Comparison of ENCODE assay signal across 14 cellular contexts in genomic region chr10:131946321-131946751, GRCh38. TPM values are rescaled to one million over a fixed set of nuclear protein-coding genes. Genes with fewer than 3 reads are reported as not detected.
DNase-seq lines count a peak whose midpoint lies in the region; ATAC-seq, FAIRE-seq and TF ChIP-seq lines count a peak whose summit lies in the region.
"Had no signal": no experiment of that assay in that cellular context is flagged by ENCODE, and none has a peak within 500 bp of the region (broad histone marks: within the 10 kb centered on the region; RNA-seq: fewer than 3 reads in every experiment).

No MANE protein-coding gene starts in this region.

- H3K27me3 Mint-ChIP-seq in astrocyte (ENCODE audit: low read depth, unreplicated experiment), result no peaks in the 10 kb centered on the region
- no peaks in the 10 kb centered on the region for H3K27me3 Mint-ChIP-seq in natural killer cell (ENCODE audit: low read depth in 2 of 2)
- H3K27me3 Mint-ChIP-seq: activated CD4-positive, alpha-beta memory T cell treated with anti-CD3 and anti-CD28 coated beads, Interleukin-2, amount 10 ng/mL, durations not matched to agents 7 days and 5 days had no signal

- H3K27ac ChIP-seq in astrocyte (ENCODE audit: low read depth, low read length), result peak overlapping the region; percentile 89
- H3K27ac ChIP-seq in keratinocyte (ENCODE audit: control insufficient read depth, insufficient read depth, low read length), result peak overlapping the region; percentile 19
- H3K27ac ChIP-seq in HepG2 (ENCODE audit: extremely low read length, insufficient read depth, low read length), result no peak overlapping the region
- H3K27ac ChIP-seq: hepatocyte, testis had no signal

- peaks cover 0 to 6% of the 10 kb centered on the region in 2 donors for H3K36me3 Mint-ChIP-seq in activated naive CD4-positive, alpha-beta T cell treated with anti-CD3 and anti-CD28 coated beads, Interleukin-2, amount 50 U/mL, for 72 hours
- H3K36me3 Mint-ChIP-seq in astrocyte (ENCODE audit: low read depth, unreplicated experiment) (peaks cover 32% of the 10 kb centered on the region), natural killer cell (peaks cover 12% of the 10 kb centered on the region)

- FAIRE-seq in astrocyte (lab: Jason Lieb, UNC) (peak; percentile 70), keratinocyte (lab: Jason Lieb, UNC) (peak; percentile 34), urothelium cell line (lab: Jason Lieb, UNC) (peak; percentile 9), HepG2 (lab: Jason Lieb, UNC) (no peak)
- FAIRE-seq: A204.1 had no signal

- H3K4me1 Mint-ChIP-seq in astrocyte (ENCODE audit: low read depth, unreplicated experiment), result peaks cover 35% of the 10 kb centered on the region
- H3K4me1 Mint-ChIP-seq in natural killer cell, result peaks cover 8 to 10% of the 10 kb centered on the region in 2 donors

- no peak for TF ChIP-seq CTCF in astrocyte (IDR thresholded peaks at IDR 0.05; ENCODE audit: insufficient read depth, low read depth, low read length)
- TF ChIP-seq CTCF in keratinocyte (optimal IDR thresholded peaks at IDR 0.05 in 1 of 3, IDR thresholded peaks at IDR 0.05 in 1 of 3, conservative IDR thresholded peaks at IDR 0.05 in 1 of 3; ENCODE audit: extremely low read depth in 1 of 3, insufficient read depth in 2 of 3, low read length in 3 of 3), result peak in 1 of 3 experiments; percentile 9
- no peak for TF ChIP-seq CTCF in natural killer cell (IDR thresholded peaks at IDR 0.05)
- TF ChIP-seq CTCF in HepG2 (CRISPR knock-in tag; IDR thresholded peaks at IDR 0.05), result no peak

- DNase-seq in activated naive CD4-positive, alpha-beta T cell treated with anti-CD3 and anti-CD28 coated beads, Interleukin-2, amount 50 U/mL, for 72 hours (ENCODE audit: low spot score in 2 of 2), result no peak
- no peak for DNase-seq in activated naive CD4-positive, alpha-beta T cell treated with Interleukin-2 at 50 U/mL for 16 hours
- peak; percentile 94 for DNase-seq in astrocyte (ENCODE audit: low read depth)
- no peak for DNase-seq in keratinocyte (ENCODE audit: low read depth, low spot score)
- peak; percentile 63 for DNase-seq in urothelium cell line (ENCODE audit: low spot score)
- no peak for DNase-seq in natural killer cell
- DNase-seq in HepG2 (ENCODE audit: low spot score), result no peak
- DNase-seq: activated CD4-positive, alpha-beta memory T cell treated with anti-CD3 and anti-CD28 coated beads, Interleukin-2, amount 10 ng/mL, durations not matched to agents 7 days and 5 days; anterior cingulate cortex; NCI-H2227 treated with DMSO at 0.1 percent for 48 hours; testis had no signal

- no peaks in the 10 kb centered on the region for H3K9me3 Mint-ChIP-seq in activated naive CD4-positive, alpha-beta T cell treated with anti-CD3 and anti-CD28 coated beads, Interleukin-2, amount 50 U/mL, for 72 hours
- H3K9me3 Mint-ChIP-seq in astrocyte (ENCODE audit: unreplicated experiment) (no peaks in the 10 kb centered on the region), natural killer cell (no peaks in the 10 kb centered on the region)
- H3K9me3 Mint-ChIP-seq: activated CD4-positive, alpha-beta memory T cell treated with anti-CD3 and anti-CD28 coated beads, Interleukin-2, amount 10 ng/mL, durations not matched to agents 7 days and 5 days had no signal

- ATAC-seq in activated naive CD4-positive, alpha-beta T cell treated with anti-CD3 and anti-CD28 coated beads, Interleukin-2, amount 50 U/mL, for 72 hours, result no peak
- ATAC-seq in natural killer cell (no peak), GM18505 (IDR thresholded peaks at IDR 0.05; ENCODE audit: unreplicated experiment) (no peak), HepG2 (no peak)

- H3K36me3 ChIP-seq in astrocyte (ENCODE audit: insufficient read depth, low read length) (peaks cover 16% of the 10 kb centered on the region), keratinocyte (ENCODE audit: control insufficient read depth in 2 of 2, extremely low read depth in 1 of 2, insufficient read depth in 2 of 2, low read length in 2 of 2) (peaks cover 24 to 46% of the 10 kb centered on the region in 2 experiments), HepG2 (replicated peaks in 1 of 2; ENCODE audit: control insufficient read depth in 1 of 2, insufficient read depth in 2 of 2, low read length in 2 of 2) (peaks cover 34 to 85% of the 10 kb centered on the region in 2 experiments; a peak in 4 of 5 replicates)

- peaks cover 6% of the 10 kb centered on the region for H3K9me1 ChIP-seq in keratinocyte (ENCODE audit: control insufficient read depth, extremely low read depth, insufficient read depth, low read length)

- peaks cover 32% of the 10 kb centered on the region for H3K79me2 ChIP-seq in astrocyte (ENCODE audit: insufficient read depth, low read length)
- peaks cover 23% of the 10 kb centered on the region for H3K79me2 ChIP-seq in keratinocyte (ENCODE audit: control insufficient read depth, insufficient read depth, low read length)
- H3K79me2 ChIP-seq in HepG2 (ENCODE audit: insufficient read depth, low read length), result no peaks in the 10 kb centered on the region

- peak overlapping the region; percentile 72 for H3K9ac ChIP-seq in astrocyte (ENCODE audit: low read length)
- no peak overlapping the region for H3K9ac ChIP-seq in keratinocyte (ENCODE audit: control insufficient read depth, extremely low read depth, insufficient read depth, low read length)
- no peak overlapping the region for H3K9ac ChIP-seq in HepG2 (ENCODE audit: insufficient read depth, low read depth, low read length)

- no peak for TF ChIP-seq POLR2A in GM18505 (IDR thresholded peaks at IDR 0.05; ENCODE audit: borderline replicate concordance, extremely low read depth, insufficient read depth, insufficient read length)
- TF ChIP-seq POLR2A in HepG2 (IDR thresholded peaks at IDR 0.05; ENCODE audit: insufficient read depth in 1 of 2, low read depth in 2 of 2, low read length in 2 of 2), result no peak

- no TSS peak for BruUV-seq in HepG2 (replicated peaks; lab: Mats Ljungman, UMichigan)

- in situ Hi-C loops in HepG2 (cut with HindIII; ENCODE audit: extremely low pct_ligation_motif_present, low pct_unique_long_range_greater_than_20kb), result no loop called here

- peak overlapping the region; percentile 45 to 50 for H3K27ac Mint-ChIP-seq in activated naive CD4-positive, alpha-beta T cell treated with anti-CD3 and anti-CD28 coated beads, Interleukin-2, amount 50 U/mL, for 72 hours
- H3K27ac Mint-ChIP-seq in astrocyte (ENCODE audit: unreplicated experiment), result peak overlapping the region; percentile 51
- no peak overlapping the region for H3K27ac Mint-ChIP-seq in natural killer cell
- H3K27ac Mint-ChIP-seq: activated CD4-positive, alpha-beta memory T cell treated with anti-CD3 and anti-CD28 coated beads, Interleukin-2, amount 10 ng/mL, durations not matched to agents 7 days and 5 days had no signal

- H3K4me2 ChIP-seq in astrocyte (ENCODE audit: low read length) (peak overlapping the region; percentile 82), keratinocyte (ENCODE audit: control insufficient read depth, extremely low read depth, insufficient read depth, low read depth, low read length) (peak overlapping the region; percentile 17), HepG2 (ENCODE audit: low read depth, low read length) (no peak overlapping the region)
- H3K4me2 ChIP-seq: hepatocyte had no signal

- POLR2A ChIA-PET in HepG2 (lab: Yijun Ruan, JAX), result no interaction called here

- no peak overlapping the region for H2AFZ ChIP-seq in astrocyte (ENCODE audit: low read depth, low read length)
- no peak overlapping the region for H2AFZ ChIP-seq in keratinocyte (ENCODE audit: control insufficient read depth, low read length)
- H2AFZ ChIP-seq in HepG2 (ENCODE audit: low read length), result no peak overlapping the region
- H2AFZ ChIP-seq: hepatocyte had no signal

- CTCF ChIA-PET in HepG2 (lab: Yijun Ruan, JAX; ENCODE audit: low intra/inter-chr PET ratio, low total read pairs), result no interaction called here

- H3K4me3 ChIP-seq in astrocyte (ENCODE audit: insufficient read depth, low read depth, low read length) (peak overlapping the region; percentile 48), keratinocyte (ENCODE audit: control insufficient read depth in 2 of 3, extremely low read depth in 1 of 3, insufficient read depth in 2 of 3, low read depth in 1 of 3, low read length in 3 of 3) (peak overlapping the region in 1 of 3 experiments; percentile 7), HepG2 (replicated peaks in 1 of 3; ENCODE audit: insufficient read depth in 1 of 3, low read depth in 2 of 3, low read length in 3 of 3) (no peak overlapping the region)
- H3K4me3 ChIP-seq: hepatocyte, testis had no signal

- H4K20me1 ChIP-seq in astrocyte (ENCODE audit: insufficient read depth, low read length) (peaks cover 3% of the 10 kb centered on the region), keratinocyte (ENCODE audit: control insufficient read depth, extremely low read depth, insufficient read depth, low read length) (no peaks in the 10 kb centered on the region), HepG2 (ENCODE audit: insufficient read depth, low read length) (no peaks in the 10 kb centered on the region; the same call in 1 of the 2 replicates)

- dilution Hi-C loops in keratinocyte (cut with MboI; ENCODE audit: extremely low pct_ligation_motif_present, low sequenced_read_pairs), result no loop called here

- H3K4me3 Mint-ChIP-seq in astrocyte (ENCODE audit: unreplicated experiment) (peak overlapping the region; percentile 58), natural killer cell (no peak overlapping the region)
- H3K4me3 Mint-ChIP-seq: activated CD4-positive, alpha-beta memory T cell treated with anti-CD3 and anti-CD28 coated beads, Interleukin-2, amount 10 ng/mL, durations not matched to agents 7 days and 5 days had no signal

- no peak for TF ChIP-seq EP300 in HepG2 (IDR thresholded peaks at IDR 0.05; ENCODE audit: low read depth in 2 of 2, low read length in 2 of 2)
- TF ChIP-seq EP300 in HepG2 (CRISPR knock-in tag; IDR thresholded peaks at IDR 0.05; ENCODE audit: borderline replicate concordance), result no peak

- H3K27me3 ChIP-seq in astrocyte (ENCODE audit: insufficient read depth, low read length) (no peaks in the 10 kb centered on the region), keratinocyte (ENCODE audit: control insufficient read depth, extremely low read depth, insufficient read depth, low read length) (no peaks in the 10 kb centered on the region), HepG2 (ENCODE audit: control insufficient read depth in 1 of 2, insufficient read depth in 2 of 2, low read length in 2 of 2) (no peaks in the 10 kb centered on the region)
- H3K27me3 ChIP-seq: hepatocyte, testis had no signal

- intact Hi-C loops in natural killer cell (cut with micrococcal nuclease), result no loop called here
- intact Hi-C loops in HepG2 (cut with micrococcal nuclease; ENCODE audit: unreplicated experiment), result no loop called here

- no peak for TF ChIP-seq RAD21 in HepG2 (CRISPR knock-in tag; IDR thresholded peaks at IDR 0.05)

- H3K4me1 ChIP-seq in astrocyte (ENCODE audit: insufficient read depth, low read length), result peaks cover 38% of the 10 kb centered on the region
- peaks cover 39% of the 10 kb centered on the region for H3K4me1 ChIP-seq in keratinocyte (ENCODE audit: control insufficient read depth, extremely low read depth, insufficient read depth, low read length)
- H3K4me1 ChIP-seq in HepG2 (ENCODE audit: insufficient read depth, low read length), result peaks cover 12% of the 10 kb centered on the region

- 95% methylated on average over 12 of the region's 14 CpGs for WGBS in HepG2 (ENCODE audit: low lambda C conversion rate)

- no peaks in the 10 kb centered on the region for H3K9me3 ChIP-seq in astrocyte (ENCODE audit: insufficient read depth, low read depth, low read length)
- H3K9me3 ChIP-seq in keratinocyte (ENCODE audit: control insufficient read depth, low read depth, low read length), result no peaks in the 10 kb centered on the region
- no peaks in the 10 kb centered on the region for H3K9me3 ChIP-seq in HepG2 (ENCODE audit: low read length)
- H3K9me3 ChIP-seq: testis had no signal

RNA-seq across cellular contexts. Expression of gene BNIP3, which starts 35.4 kb away (rescaled TPM):
- total RNA-seq in activated naive CD4-positive, alpha-beta T cell treated with anti-CD3 and anti-CD28 coated beads, Interleukin-2, amount 50 U/mL, for 72 hours, result 100 to 1,000 TPM in 1 of 2 donors, 10 to 100 TPM in 1; 21.4 to 182 TPM
- 112 and 141 TPM in 2 replicates for total RNA-seq in astrocyte
- polyA plus RNA-seq in keratinocyte, result 42.7 to 77.9 TPM (median 55.2 TPM) in 3 replicates
- polyA plus RNA-seq in keratinocyte (2011; ENCODE audit: low read depth), result 45.3 TPM
- 55.0 and 56.0 TPM in 2 replicates for polyA plus RNA-seq in keratinocyte (2011; cell fraction: cytosol; rRNA removed)
- polyA plus RNA-seq in keratinocyte (2011; cell fraction: nucleus; rRNA removed), result 32.1 and 38.4 TPM in 2 replicates
- 42.5 and 44.9 TPM in 2 replicates for polyA plus RNA-seq in keratinocyte (2012; ENCODE audit: low replicate concordance)
- polyA minus RNA-seq in keratinocyte, result 11.4 to 26.2 TPM (median 18.2 TPM) in 3 replicates
- polyA minus RNA-seq in keratinocyte (2011; cell fraction: cytosol; rRNA and poly(A)+ RNA removed), result 45.1 TPM
- polyA minus RNA-seq in keratinocyte (2011; cell fraction: nucleus; rRNA and poly(A)+ RNA removed), result 12.8 and 14.2 TPM in 2 replicates
- 10 to 100 TPM in 2 of 3 donors, 1 to 10 TPM in 1; 9.9 to 12.9 (median 12.1) TPM for total RNA-seq in natural killer cell
- total RNA-seq in HepG2 (2016; rRNA removed; fragmentation: Illumina TruSeq; extraction: Trizol), result 73.7 and 86.7 TPM in 2 replicates
- 57.4 and 60.2 TPM in 2 replicates for total RNA-seq in HepG2 (2016; cell fraction: cytosol; rRNA removed; fragmentation: Illumina TruSeq; extraction: Trizol; ENCODE audit: low read depth)
- 71.8 and 94.2 TPM in 2 replicates for total RNA-seq in HepG2 (2016; cell fraction: insoluble cytoplasmic fraction; rRNA removed; fragmentation: Illumina TruSeq; extraction: Trizol)
- total RNA-seq in HepG2 (2016; cell fraction: membrane; rRNA removed; fragmentation: Illumina TruSeq; extraction: Trizol), result 64.9 and 67.4 TPM in 2 replicates
- total RNA-seq in HepG2 (2016; cell fraction: nucleus; rRNA removed; fragmentation: Illumina TruSeq; extraction: Trizol), result 26.3 and 33.7 TPM in 2 replicates
- 170 and 223 TPM in 2 replicates for polyA plus RNA-seq in HepG2 (2011; rRNA removed)
- polyA plus RNA-seq in HepG2 (2011; cell fraction: cytosol; rRNA removed), result 338 and 339 TPM in 2 replicates
- 163 and 165 TPM in 2 replicates for polyA plus RNA-seq in HepG2 (2011; cell fraction: nucleus; rRNA removed)
- polyA plus RNA-seq in HepG2 (2012), result 188 and 302 TPM in 2 replicates
- polyA plus RNA-seq in HepG2 (2016; cell fraction: cytosol; fragmentation: Illumina TruSeq; extraction: Trizol; ENCODE audit: low read depth), result 70.8 and 79.0 TPM in 2 replicates
- 107 and 108 TPM in 2 replicates for polyA plus RNA-seq in HepG2 (2016; cell fraction: insoluble cytoplasmic fraction; fragmentation: Illumina TruSeq; extraction: Trizol; ENCODE audit: low read depth)
- polyA plus RNA-seq in HepG2 (2016; cell fraction: membrane; fragmentation: Illumina TruSeq; extraction: Trizol; ENCODE audit: low read depth), result 59.2 and 59.3 TPM in 2 replicates
- 56.7 and 59.3 TPM in 2 replicates for polyA plus RNA-seq in HepG2 (2016; cell fraction: nucleus; fragmentation: Illumina TruSeq; extraction: Trizol; ENCODE audit: insufficient read depth, low read depth)
- 13.5 and 140 TPM in 2 replicates for polyA minus RNA-seq in HepG2 (2011; rRNA and poly(A)+ RNA removed; ENCODE audit: low replicate concordance)
- 117 and 136 TPM in 2 replicates for polyA minus RNA-seq in HepG2 (2011; cell fraction: cytosol; rRNA and poly(A)+ RNA removed)
- 54.7 and 62.3 TPM in 2 replicates for polyA minus RNA-seq in HepG2 (2011; cell fraction: nucleus; rRNA and poly(A)+ RNA removed)

RNA-seq across cellular contexts. Expression of gene PPP2R2D, which starts 45.5 kb away (rescaled TPM):
- total RNA-seq in activated naive CD4-positive, alpha-beta T cell treated with anti-CD3 and anti-CD28 coated beads, Interleukin-2, amount 50 U/mL, for 72 hours, result 10 to 100 TPM; 36.2 to 41.6 TPM
- total RNA-seq in astrocyte (32.5 and 33.7 TPM in 2 replicates), natural killer cell (10 to 100 TPM; 28.6 to 39.8 (median 35.8) TPM), HepG2 (2016; rRNA removed; fragmentation: Illumina TruSeq; extraction: Trizol) (33.2 and 34.4 TPM in 2 replicates)
- polyA plus RNA-seq in keratinocyte (37.7 to 49.1 TPM (median 42.4 TPM) in 3 replicates), HepG2 (2011; rRNA removed) (32.7 TPM in 2 replicates)
- polyA plus RNA-seq in keratinocyte (2011; ENCODE audit: low read depth), result 21.4 TPM
- 42.4 and 43.6 TPM in 2 replicates for polyA plus RNA-seq in keratinocyte (2011; cell fraction: cytosol; rRNA removed)
- 50.5 and 54.4 TPM in 2 replicates for polyA plus RNA-seq in keratinocyte (2011; cell fraction: nucleus; rRNA removed)
- polyA plus RNA-seq in keratinocyte (2012; ENCODE audit: low replicate concordance), result 30.2 and 33.7 TPM in 2 replicates
- 45.4 to 48.3 TPM (median 46.3 TPM) in 3 replicates for polyA minus RNA-seq in keratinocyte
- polyA minus RNA-seq in keratinocyte (2011; cell fraction: cytosol; rRNA and poly(A)+ RNA removed), result 26.5 TPM
- 15.2 and 28.3 TPM in 2 replicates for polyA minus RNA-seq in keratinocyte (2011; cell fraction: nucleus; rRNA and poly(A)+ RNA removed)
- 47.7 and 48.9 TPM in 2 replicates for total RNA-seq in HepG2 (2016; cell fraction: cytosol; rRNA removed; fragmentation: Illumina TruSeq; extraction: Trizol; ENCODE audit: low read depth)
- 31.4 and 33.7 TPM in 2 replicates for total RNA-seq in HepG2 (2016; cell fraction: insoluble cytoplasmic fraction; rRNA removed; fragmentation: Illumina TruSeq; extraction: Trizol)
- total RNA-seq in HepG2 (2016; cell fraction: membrane; rRNA removed; fragmentation: Illumina TruSeq; extraction: Trizol), result 86.0 and 86.6 TPM in 2 replicates
- 29.7 and 31.1 TPM in 2 replicates for total RNA-seq in HepG2 (2016; cell fraction: nucleus; rRNA removed; fragmentation: Illumina TruSeq; extraction: Trizol)
- polyA plus RNA-seq in HepG2 (2011; cell fraction: cytosol; rRNA removed), result 31.1 and 33.7 TPM in 2 replicates
- polyA plus RNA-seq in HepG2 (2011; cell fraction: nucleus; rRNA removed), result 42.0 and 48.5 TPM in 2 replicates
- polyA plus RNA-seq in HepG2 (2012), result 26.5 and 33.1 TPM in 2 replicates
- polyA plus RNA-seq in HepG2 (2016; cell fraction: cytosol; fragmentation: Illumina TruSeq; extraction: Trizol; ENCODE audit: low read depth), result 64.7 and 70.1 TPM in 2 replicates
- polyA plus RNA-seq in HepG2 (2016; cell fraction: insoluble cytoplasmic fraction; fragmentation: Illumina TruSeq; extraction: Trizol; ENCODE audit: low read depth), result 40.4 and 47.0 TPM in 2 replicates
- 94.1 and 94.6 TPM in 2 replicates for polyA plus RNA-seq in HepG2 (2016; cell fraction: membrane; fragmentation: Illumina TruSeq; extraction: Trizol; ENCODE audit: low read depth)
- 53.3 and 54.4 TPM in 2 replicates for polyA plus RNA-seq in HepG2 (2016; cell fraction: nucleus; fragmentation: Illumina TruSeq; extraction: Trizol; ENCODE audit: insufficient read depth, low read depth)
- 40.2 and 62.1 TPM in 2 replicates for polyA minus RNA-seq in HepG2 (2011; rRNA and poly(A)+ RNA removed; ENCODE audit: low replicate concordance)
- polyA minus RNA-seq in HepG2 (2011; cell fraction: cytosol; rRNA and poly(A)+ RNA removed), result 16.4 and 18.6 TPM in 2 replicates
- polyA minus RNA-seq in HepG2 (2011; cell fraction: nucleus; rRNA and poly(A)+ RNA removed), result 44.7 and 44.8 TPM in 2 replicates

Comparison
In these comparisons a context has a peak if more than half of its experiments do, and no peak if none do; other contexts are left out.
1. DNase-seq: peak in astrocyte (single experiment) and urothelium cell line (single experiment); none in activated naive CD4-positive, alpha-beta T cell treated with anti-CD3 and anti-CD28 coated beads, Interleukin-2, amount 50 U/mL, for 72 hours (0 of 2), activated naive CD4-positive, alpha-beta T cell treated with Interleukin-2 at 50 U/mL for 16 hours (single experiment), keratinocyte (single experiment), natural killer cell (single experiment) and HepG2 (single experiment).
2. H3K27ac Mint-ChIP-seq: peak in activated naive CD4-positive, alpha-beta T cell treated with anti-CD3 and anti-CD28 coated beads, Interleukin-2, amount 50 U/mL, for 72 hours (2 of 2) and astrocyte (single experiment); none in natural killer cell (0 of 2).